ENCODE assay signal across 24 cellular contexts in genomic region chr4:74005528-74005927, GRCh38. TPM values are rescaled to one million over a fixed set of nuclear protein-coding genes. Genes with fewer than 3 reads are reported as not detected.
A peak's percentile ranks its signal among the peaks of the same experiment; 100 is the strongest.
DNase-seq lines count a peak whose midpoint lies in the region; ATAC-seq and TF ChIP-seq lines count a peak whose summit lies in the region.
"Had no signal": no experiment of that assay in that cellular context is flagged by ENCODE, and none has a peak within 500 bp of the region (broad histone marks: within the 10 kb centered on the region; RNA-seq: fewer than 3 reads in every experiment).

No MANE protein-coding gene starts in this region.

- H3K4me2 ChIP-seq in PC-9 = peak overlapping the region; percentile 54

- no peaks in the 10 kb centered on the region for H3K36me3 ChIP-seq in Caco-2 (ENCODE audit: control insufficient read depth, insufficient read depth, low read length)
- no peaks in the 10 kb centered on the region for H3K36me3 ChIP-seq in PC-9 (ENCODE audit: low read depth)
- H3K36me3 ChIP-seq in lower lobe of right lung = no peaks in the 10 kb centered on the region
- H3K36me3 ChIP-seq: gastroesophageal sphincter, vagina had no signal

- 0 out of 2 replicates have a peak, but pooled peaks cover 5% of the 10 kb centered on the region for H3K9me2 ChIP-seq in PC-9 (ENCODE audit: insufficient read depth)

- no peak overlapping the region for H3K4me3 ChIP-seq in Caco-2 (ENCODE audit: low read depth, low read length)
- no peak overlapping the region for H3K4me3 ChIP-seq in PC-9
- H3K4me3 ChIP-seq in lower lobe of right lung = no peak overlapping the region
- H3K4me3 ChIP-seq: gastroesophageal sphincter, vagina had no signal

- CTCF ChIA-PET in Caco-2 (lab: Charles Lee) (no interaction called here), PC-9 (lab: Charles Lee) (no interaction called here)
- CTCF ChIA-PET in CD4-positive, alpha-beta T cell (lab: Charles Lee) = no interaction called here

- H3K4me1 Mint-ChIP-seq in Caco-2 (ENCODE audit: low read depth, unreplicated experiment) (peaks cover 15% of the 10 kb centered on the region), endothelial cell (ENCODE audit: unreplicated experiment) (peaks cover 7% of the 10 kb centered on the region)
- no peaks in the 10 kb centered on the region for H3K4me1 Mint-ChIP-seq in CD4-positive, alpha-beta T cell (ENCODE audit: low read depth)
- H3K4me1 Mint-ChIP-seq: activated naive CD8-positive, alpha-beta T cell treated with anti-CD3 and anti-CD28 coated beads, Interleukin-2, amount 50 U/mL, for 24 hours; CD8-positive, alpha-beta memory T cell; nephron progenitor cell had no signal

- H3K36me3 Mint-ChIP-seq in Caco-2 (ENCODE audit: insufficient read depth, unreplicated experiment) (no peaks in the 10 kb centered on the region), endothelial cell (ENCODE audit: low read depth, unreplicated experiment) (no peaks in the 10 kb centered on the region)
- no peaks in the 10 kb centered on the region for H3K36me3 Mint-ChIP-seq in CD4-positive, alpha-beta T cell (ENCODE audit: low read depth)
- H3K36me3 Mint-ChIP-seq: activated CD4-positive, alpha-beta memory T cell treated with anti-CD3 and anti-CD28 coated beads for 36 hours; CD8-positive, alpha-beta memory T cell had no signal

- H3K9me3 Mint-ChIP-seq in Caco-2 (ENCODE audit: unreplicated experiment) (no peaks in the 10 kb centered on the region), endothelial cell (ENCODE audit: unreplicated experiment) (no peaks in the 10 kb centered on the region)
- H3K9me3 Mint-ChIP-seq in CD4-positive, alpha-beta T cell = no peaks in the 10 kb centered on the region
- H3K9me3 Mint-ChIP-seq: activated naive CD8-positive, alpha-beta T cell treated with anti-CD3 and anti-CD28 coated beads, Interleukin-2, amount 50 U/mL, for 24 hours; endodermal cell had no signal

- H2AFZ ChIP-seq in PC-9 = no peak overlapping the region

- H3K4me1 ChIP-seq in Caco-2 (peaks cover 38% of the 10 kb centered on the region), PC-9 (replicated peaks; ENCODE audit: insufficient read depth) (peaks cover 15% of the 10 kb centered on the region), lower lobe of right lung (no peaks in the 10 kb centered on the region)
- H3K4me1 ChIP-seq: gastroesophageal sphincter, vagina had no signal

- no peaks in the 10 kb centered on the region for H3K79me2 ChIP-seq in PC-9 (ENCODE audit: low read depth)

- peak overlapping the region; percentile 68 for H3K27ac ChIP-seq in PC-9
- no peak overlapping the region for H3K27ac ChIP-seq in lower lobe of right lung
- no peak overlapping the region for H3K27ac ChIP-seq in CD4-positive, alpha-beta T cell (ENCODE audit: low read depth, low read length)
- H3K27ac ChIP-seq: gastroesophageal sphincter, vagina had no signal

- intact Hi-C loops in Caco-2 (cut with micrococcal nuclease; ENCODE audit: unreplicated experiment) (loop anchor here (1.0 to 2.0 kb wide), 2 partner anchors 57 to 94 kb away; partner anchors contain the start of gene CXCL2), PC-9 (cut with micrococcal nuclease; ENCODE audit: unreplicated experiment) (no loop called here), lower lobe of right lung (cut with DNase I) (no loop called here)
- intact Hi-C loops in CD4-positive, alpha-beta T cell (cut with DNase I, micrococcal nuclease) = no loop called here

- ATAC-seq in lower lobe of right lung (peak; percentile 23 to 81), HG02884 (IDR thresholded peaks at IDR 0.05; ENCODE audit: unreplicated experiment) (no peak)
- no peak for ATAC-seq in CD4-positive, alpha-beta T cell (ENCODE audit: poor library complexity)
- ATAC-seq: activated naive CD8-positive, alpha-beta T cell treated with anti-CD3 and anti-CD28 coated beads, Interleukin-2, amount 50 U/mL, for 24 hours; gastroesophageal sphincter; Panc1 had no signal

- H3F3A ChIP-seq in PC-9 (ENCODE audit: insufficient read depth, low read depth) = peaks cover 10% of the 10 kb centered on the region; the same call in 1 of the 2 replicates

- H3K27ac Mint-ChIP-seq in Caco-2 (ENCODE audit: unreplicated experiment) = peak overlapping the region; percentile 93
- peak overlapping the region; percentile 54 for H3K27ac Mint-ChIP-seq in endothelial cell (ENCODE audit: unreplicated experiment)
- no peak overlapping the region for H3K27ac Mint-ChIP-seq in CD4-positive, alpha-beta T cell
- H3K27ac Mint-ChIP-seq: activated CD4-positive, alpha-beta memory T cell treated with anti-CD3 and anti-CD28 coated beads for 36 hours; activated naive CD8-positive, alpha-beta T cell treated with anti-CD3 and anti-CD28 coated beads, Interleukin-2, amount 50 U/mL, for 24 hours; CD8-positive, alpha-beta memory T cell; endodermal cell; nephron progenitor cell; stimulated activated naive CD8-positive, alpha-beta T cell treated with anti-CD3 and anti-CD28 coated beads, Interleukin-15, Interleukin-2, amounts not matched to agents 100 ng/mL and 50 ng/mL, for 24 hours had no signal

- BruUV-seq in Caco-2 (replicated peaks; lab: Mats Ljungman, UMichigan) (no TSS peak), PC-9 (replicated peaks; lab: Mats Ljungman, UMichigan) (no TSS peak)

- no peaks in the 10 kb centered on the region for H3K27me3 ChIP-seq in Caco-2 (replicated peaks; ENCODE audit: control insufficient read depth, insufficient read depth, low read length)
- no peaks in the 10 kb centered on the region for H3K27me3 ChIP-seq in PC-9 (ENCODE audit: insufficient read depth, low read depth)
- H3K27me3 ChIP-seq in lower lobe of right lung (ENCODE audit: low read depth) = no peaks in the 10 kb centered on the region
- H3K27me3 ChIP-seq in CD4-positive, alpha-beta T cell (ENCODE audit: control insufficient read depth, insufficient read depth, low read length) = no peaks in the 10 kb centered on the region
- H3K27me3 ChIP-seq: gastroesophageal sphincter had no signal

- H3K9me3 ChIP-seq in Caco-2 (no peaks in the 10 kb centered on the region), PC-9 (ENCODE audit: insufficient read depth, low read depth) (no peaks in the 10 kb centered on the region), lower lobe of right lung (no peaks in the 10 kb centered on the region)
- no peaks in the 10 kb centered on the region for H3K9me3 ChIP-seq in CD4-positive, alpha-beta T cell (ENCODE audit: control insufficient read depth, low read length)
- H3K9me3 ChIP-seq: gastroesophageal sphincter, vagina had no signal

- peak in 1 of 2 experiments; percentile 68 for DNase-seq in Caco-2
- DNase-seq in PC-9 = peak in 1 of 2 experiments; percentile 82
- DNase-seq in endothelial cell (ENCODE audit: low spot score) = no peak
- no peak for DNase-seq in lower lobe of right lung
- no peak for DNase-seq in CD4-positive, alpha-beta T cell
- no peak for DNase-seq in Ammon's horn (ENCODE audit: low spot score)
- DNase-seq in NCI-H128 (lab: John Stamatoyannopoulos, UW; ENCODE audit: unreplicated experiment) = no peak
- DNase-seq: activated CD4-positive, alpha-beta memory T cell treated with anti-CD3 and anti-CD28 coated beads for 36 hours; activated naive CD8-positive, alpha-beta T cell treated with anti-CD3 and anti-CD28 coated beads, Interleukin-2, amount 50 U/mL, for 24 hours; activated T-cell treated with anti-CD3 and anti-CD28 coated beads, Interleukin-2, amount 50 U/mL, for 48 hours; CD8-positive, alpha-beta memory T cell; cerebellar nuclear complex; endodermal cell; MM.1S; NCI-H2029; NCI-H526 treated with DMSO at 0.1 percent for 48 hours; nephron progenitor cell had no signal

- H3K27me3 Mint-ChIP-seq in Caco-2 (ENCODE audit: insufficient read depth, unreplicated experiment) = no peaks in the 10 kb centered on the region
- no peaks in the 10 kb centered on the region for H3K27me3 Mint-ChIP-seq in endothelial cell (ENCODE audit: unreplicated experiment)
- peaks cover 3% of the 10 kb centered on the region for H3K27me3 Mint-ChIP-seq in CD4-positive, alpha-beta T cell
- H3K27me3 Mint-ChIP-seq: stimulated activated naive CD8-positive, alpha-beta T cell treated with anti-CD3 and anti-CD28 coated beads, Interleukin-15, Interleukin-2, amounts not matched to agents 100 ng/mL and 50 ng/mL, for 24 hours had no signal

- POLR2A ChIA-PET in Caco-2 (lab: Charles Lee) = no interaction called here
- POLR2A ChIA-PET in PC-9 (lab: Charles Lee; ENCODE audit: unreplicated experiment) = no interaction called here
- POLR2A ChIA-PET in CD4-positive, alpha-beta T cell (lab: Charles Lee) = no interaction called here

- no peaks in the 10 kb centered on the region for H4K20me1 ChIP-seq in PC-9 (ENCODE audit: insufficient read depth)

- TF ChIP-seq CTCF in Caco-2 (IDR thresholded peaks at IDR 0.05; ENCODE audit: insufficient read depth in 1 of 2, low read depth in 1 of 2, low read length in 1 of 2, severe bottlenecking in 1 of 2, unreplicated experiment in 1 of 2) (no peak), PC-9 (conservative IDR thresholded peaks at IDR 0.05) (no peak), endothelial cell (IDR thresholded peaks at IDR 0.05; ENCODE audit: unreplicated experiment) (no peak), lower lobe of right lung (IDR thresholded peaks at IDR 0.05) (no peak)
- TF ChIP-seq CTCF in CD4-positive, alpha-beta T cell (IDR thresholded peaks at IDR 0.05) = no peak

- peak overlapping the region; percentile 53 for H3K4me3 Mint-ChIP-seq in Caco-2 (ENCODE audit: unreplicated experiment)
- H3K4me3 Mint-ChIP-seq in endothelial cell (ENCODE audit: unreplicated experiment) = no peak overlapping the region
- H3K4me3 Mint-ChIP-seq in CD4-positive, alpha-beta T cell = no peak overlapping the region
- H3K4me3 Mint-ChIP-seq: activated CD4-positive, alpha-beta memory T cell treated with anti-CD3 and anti-CD28 coated beads for 36 hours; activated naive CD8-positive, alpha-beta T cell treated with anti-CD3 and anti-CD28 coated beads, Interleukin-2, amount 50 U/mL, for 24 hours; CD8-positive, alpha-beta memory T cell; endodermal cell; nephron progenitor cell; stimulated activated naive CD8-positive, alpha-beta T cell treated with anti-CD3 and anti-CD28 coated beads, Interleukin-15, Interleukin-2, amounts not matched to agents 100 ng/mL and 50 ng/mL, for 24 hours had no signal

RNA-seq across cellular contexts. Expression of gene CXCL5, which starts 7.1 kb away (rescaled TPM):
- total RNA-seq in Caco-2 (2022) = 0.21 TPM in 1 of 2 replicates, not detected in the other
- not detected in 2 replicates for total RNA-seq in PC-9 (2021)
- 3.4 TPM for total RNA-seq in endothelial cell (ENCODE audit: unreplicated experiment)
- total RNA-seq in lower lobe of right lung = 5.4 TPM
- total RNA-seq in CD4-positive, alpha-beta T cell = not detected
- total RNA-seq: activated CD4-positive, alpha-beta memory T cell treated with anti-CD3 and anti-CD28 coated beads for 36 hours; CD8-positive, alpha-beta memory T cell; vagina had no signal

RNA-seq across cellular contexts. Expression of gene PPBP, which starts 17.5 kb away (rescaled TPM):
- total RNA-seq in Caco-2 (2022) (not detected in 2 replicates), PC-9 (2021) (not detected in 2 replicates), endothelial cell (ENCODE audit: unreplicated experiment) (not detected), lower lobe of right lung (9.7 TPM)
- total RNA-seq in CD4-positive, alpha-beta T cell = under 1 TPM; 0.52 to 0.95 TPM
- total RNA-seq: activated CD4-positive, alpha-beta memory T cell treated with anti-CD3 and anti-CD28 coated beads for 36 hours; CD8-positive, alpha-beta memory T cell; endodermal cell; gastroesophageal sphincter; lung microvascular endothelial cell; pulmonary artery endothelial cell; vagina had no signal

RNA-seq across cellular contexts. Expression of gene PF4, which starts 23.7 kb away (rescaled TPM):
- 0.58 TPM in 1 of 2 replicates, not detected in the other for total RNA-seq in Caco-2 (2022)
- total RNA-seq in PC-9 (2021) = not detected in 2 replicates
- total RNA-seq in endothelial cell (ENCODE audit: unreplicated experiment) = 11.6 TPM
- total RNA-seq in lower lobe of right lung = 5.0 TPM
- not detected for total RNA-seq in CD4-positive, alpha-beta T cell
- total RNA-seq: activated CD4-positive, alpha-beta memory T cell treated with anti-CD3 and anti-CD28 coated beads for 36 hours; CD8-positive, alpha-beta memory T cell; gastroesophageal sphincter; lung microvascular endothelial cell; pulmonary artery endothelial cell had no signal

RNA-seq across cellular contexts. Expression of gene CXCL3, which starts 33.0 kb away (rescaled TPM):
- total RNA-seq in Caco-2 (2022) (1.9 and 4.3 TPM in 2 replicates), PC-9 (2021) (not detected in 2 replicates), endothelial cell (ENCODE audit: unreplicated experiment) (2.7 TPM), lower lobe of right lung (12.1 TPM)
- under 1 TPM; 0.30 to 0.61 TPM for total RNA-seq in CD4-positive, alpha-beta T cell
- total RNA-seq: activated CD4-positive, alpha-beta memory T cell treated with anti-CD3 and anti-CD28 coated beads for 36 hours; CD8-positive, alpha-beta memory T cell; vagina had no signal

Comparison
In these comparisons a context has a peak if more than half of its experiments do, and no peak if none do; other contexts are left out.
1. ATAC-seq: peak in lower lobe of right lung (2 of 2); none in CD4-positive, alpha-beta T cell (single experiment) and HG02884 (single experiment).